Comparison of ENCODE assay signal across 8 cellular contexts in genomic region chr17:4161560-4162221, GRCh38. TPM values are rescaled to one million over a fixed set of nuclear protein-coding genes. Genes with fewer than 3 reads are reported as not detected.
DNase-seq lines count a peak whose midpoint lies in the region; ATAC-seq, FAIRE-seq and TF ChIP-seq lines count a peak whose summit lies in the region.

No MANE protein-coding gene starts in this region.

- H3K9me3 ChIP-seq in Panc1 (ENCODE audit: control insufficient read depth, insufficient read depth, low read depth, low read length) (no peaks in the 10 kb centered on the region), endothelial cell of umbilical vein (replicated peaks; ENCODE audit: control insufficient read depth, insufficient read depth, low read length) (no peaks in the 10 kb centered on the region)

- POLR2A ChIA-PET in Panc1 (lab: Charles Lee), result interaction anchor here (0.9 kb wide), 1 partner anchor 18 kb away, joined by 3 read pairs; the partner anchor contains the start of gene CYB5D2
- POLR2A ChIA-PET in endothelial cell of umbilical vein (lab: Charles Lee), result interaction anchor here (2.2 kb wide), 1 partner anchor 18 kb away, joined by 11 read pairs; the partner anchor contains the start of gene CYB5D2

- in situ Hi-C loops in Panc1 (cut with HindIII; ENCODE audit: low pct_unique_long_range_greater_than_20kb, low sequenced_read_pairs), result no loop called here

- FAIRE-seq in endothelial cell of umbilical vein (lab: Jason Lieb, UNC), result no peak

- H3K27me3 ChIP-seq in Panc1 (ENCODE audit: control insufficient read depth, insufficient read depth, low read length) (no peaks in the 10 kb centered on the region), endothelial cell of umbilical vein (ENCODE audit: control insufficient read depth in 2 of 2, insufficient read depth in 2 of 2, low read length in 2 of 2) (no peaks in the 10 kb centered on the region)

- peak; percentile 86 for ATAC-seq in Panc1
- ATAC-seq in GM18907 (IDR thresholded peaks at IDR 0.05; ENCODE audit: unreplicated experiment), result no peak
- no peak for ATAC-seq in HG03175 (IDR thresholded peaks at IDR 0.05; ENCODE audit: unreplicated experiment)
- ATAC-seq in GM19455 (IDR thresholded peaks at IDR 0.05; ENCODE audit: unreplicated experiment), result no peak

- no peak for TF ChIP-seq POLR2A in endothelial cell of umbilical vein (IDR thresholded peaks at IDR 0.05; ENCODE audit: low read depth, low read length)

- CTCF ChIA-PET in Panc1 (lab: Charles Lee) (interaction anchor here (0.7 to 0.8 kb wide), 2 partner anchors 38 to 259 kb away, joined by 3 read pairs; no protein-coding TSS in a partner anchor), endothelial cell of umbilical vein (lab: Charles Lee) (interaction anchor here (0.8 to 1.6 kb wide), 3 partner anchors 8 to 38 kb away, joined by 3 read pairs; no protein-coding TSS in a partner anchor)

- peaks cover 2% of the 10 kb centered on the region; the same call in 1 of the 2 replicates for H3K36me3 ChIP-seq in Panc1 (ENCODE audit: control insufficient read depth, insufficient read depth, low read length)
- peaks cover 0 to 8% of the 10 kb centered on the region in 2 experiments for H3K36me3 ChIP-seq in endothelial cell of umbilical vein (ENCODE audit: control insufficient read depth in 2 of 2, extremely low read depth in 1 of 2, insufficient read depth in 2 of 2, low read length in 2 of 2)

- dilution Hi-C loops in endothelial cell of umbilical vein (cut with MboI; ENCODE audit: extremely low pct_ligation_motif_present, low sequenced_read_pairs), result no loop called here

- H3K4me3 ChIP-seq in Panc1 (ENCODE audit: low read depth in 2 of 2, low read length in 2 of 2), result no peak overlapping the region
- no peak overlapping the region for H3K4me3 ChIP-seq in endothelial cell of umbilical vein (replicated peaks in 1 of 3; ENCODE audit: insufficient read depth in 1 of 3, low read depth in 1 of 3, low read length in 3 of 3)

- DNase-seq in H4 (ENCODE audit: low spot score) (peak; percentile 62), Panc1 (ENCODE audit: low read depth, low spot score) (no peak), endothelial cell of umbilical vein (ENCODE audit: low read depth, low spot score) (no peak), retina (peak; percentile 39), 8988T (no peak)

- BruUV-seq in Panc1 (replicated peaks; lab: Mats Ljungman, UMichigan), result no TSS peak
- BruUV-seq in endothelial cell of umbilical vein (replicated peaks; lab: Mats Ljungman, UMichigan), result no TSS peak

- TF ChIP-seq CTCF in Panc1 (IDR thresholded peaks at IDR 0.05), result no peak
- TF ChIP-seq CTCF in endothelial cell of umbilical vein (IDR thresholded peaks at IDR 0.05; ENCODE audit: extremely low read depth in 1 of 2, insufficient read depth in 1 of 2, low read depth in 1 of 2, low read length in 2 of 2), result no peak

- H4K20me1 ChIP-seq in endothelial cell of umbilical vein (replicated peaks; ENCODE audit: control insufficient read depth, extremely low read depth, insufficient read depth, low read length), result no peaks in the 10 kb centered on the region

- H3K27ac ChIP-seq in Panc1 (ENCODE audit: low read length) (peak overlapping the region; percentile 95), endothelial cell of umbilical vein (ENCODE audit: insufficient read depth, low read depth, low read length) (peak overlapping the region; percentile 49)

- H3K79me2 ChIP-seq in endothelial cell of umbilical vein (ENCODE audit: control insufficient read depth, insufficient read depth, low read length), result no peaks in the 10 kb centered on the region

- H3K4me1 ChIP-seq in Panc1 (ENCODE audit: control insufficient read depth, insufficient read depth, low read length), result peaks cover 38% of the 10 kb centered on the region
- H3K4me1 ChIP-seq in endothelial cell of umbilical vein (ENCODE audit: control insufficient read depth, extremely low read depth, insufficient read depth, low read length), result peaks cover 4% of the 10 kb centered on the region

- no peak overlapping the region for H3K4me2 ChIP-seq in endothelial cell of umbilical vein (ENCODE audit: insufficient read depth, low read length)

- no peak overlapping the region for H2AFZ ChIP-seq in endothelial cell of umbilical vein (ENCODE audit: low read depth, low read length)

- no peaks in the 10 kb centered on the region for H3K9me1 ChIP-seq in endothelial cell of umbilical vein (replicated peaks; ENCODE audit: control insufficient read depth, extremely low read depth, insufficient read depth, low read length)

- intact Hi-C loops in Panc1 (cut with micrococcal nuclease; ENCODE audit: unreplicated experiment), result no loop called here
- intact Hi-C loops in endothelial cell of umbilical vein (cut with micrococcal nuclease), result loop anchor here (1.0 kb wide), 1 partner anchor 49 kb away; no protein-coding TSS in a partner anchor

- no peak overlapping the region for H3K9ac ChIP-seq in endothelial cell of umbilical vein (replicated peaks; ENCODE audit: extremely low read depth, insufficient read depth, low read length)

TF ChIP-seq in endothelial cell of umbilical vein, 7 proteins besides CTCF, POLR2A, EP300 and RAD21:
- TF ChIP-seq FOS (IDR thresholded peaks at IDR 0.05; ENCODE audit: borderline replicate concordance, insufficient read depth, low read length), result no peak
- TF ChIP-seq EZH2 (IDR thresholded peaks at IDR 0.05; ENCODE audit: borderline replicate concordance, low read depth, low read length, severe bottlenecking), result no peak
- TF ChIP-seq JUN (IDR thresholded peaks at IDR 0.05; ENCODE audit: borderline replicate concordance, insufficient read depth, insufficient read length, low read depth), result no peak
- TF ChIP-seq GATA2 (IDR thresholded peaks at IDR 0.05; ENCODE audit: insufficient read depth, insufficient read length, low read depth, low read length), result no peak
- TF ChIP-seq MYC (IDR thresholded peaks at IDR 0.05; ENCODE audit: low read depth, low read length), result no peak
- TF ChIP-seq POLR2AphosphoS5 (IDR thresholded peaks at IDR 0.05; ENCODE audit: insufficient read depth, low read depth, low read length), result no peak
- no peak for TF ChIP-seq MAX (IDR thresholded peaks at IDR 0.05; ENCODE audit: insufficient read depth, insufficient read length)

RNA-seq across cellular contexts. Expression of gene CYB5D2, which starts 18.7 kb away (rescaled TPM):
- 16.1 and 22.3 TPM in 2 replicates for total RNA-seq in H4 (2014; rRNA removed; shearing (Covaris generic))
- 13.7 TPM for total RNA-seq in Panc1 (2021; ENCODE audit: unreplicated experiment)
- polyA plus RNA-seq in Panc1 (2012; ENCODE audit: insufficient read length), result 22.9 TPM
- total RNA-seq in endothelial cell of umbilical vein, result 12.6 and 13.3 TPM in 2 replicates
- polyA plus RNA-seq in endothelial cell of umbilical vein, result 28.4 and 30.2 TPM in 2 replicates
- polyA plus RNA-seq in endothelial cell of umbilical vein (2011; cell fraction: cytosol; rRNA removed), result 19.5 and 26.0 TPM in 2 replicates
- polyA plus RNA-seq in endothelial cell of umbilical vein (2011; cell fraction: nucleus; rRNA removed), result 12.9 and 13.6 TPM in 2 replicates
- polyA plus RNA-seq in endothelial cell of umbilical vein (2012), result 15.4 and 21.3 TPM in 2 replicates
- 16.7 and 29.4 TPM in 2 replicates for polyA minus RNA-seq in endothelial cell of umbilical vein
- polyA minus RNA-seq in endothelial cell of umbilical vein (2011; cell fraction: cytosol; rRNA and poly(A)+ RNA removed), result 15.8 TPM
- polyA minus RNA-seq in endothelial cell of umbilical vein (2011; cell fraction: nucleus; rRNA and poly(A)+ RNA removed), result 3.1 and 5.9 TPM in 2 replicates

RNA-seq across cellular contexts. Expression of gene ZZEF1, which starts 18.9 kb away (rescaled TPM):
- 5.6 and 7.0 TPM in 2 replicates for total RNA-seq in H4 (2014; rRNA removed; shearing (Covaris generic))
- total RNA-seq in Panc1 (2021; ENCODE audit: unreplicated experiment) (28.4 TPM), endothelial cell of umbilical vein (42.5 and 52.1 TPM in 2 replicates)
- polyA plus RNA-seq in Panc1 (2012; ENCODE audit: insufficient read length), result 21.1 TPM
- 15.7 and 20.7 TPM in 2 replicates for polyA plus RNA-seq in endothelial cell of umbilical vein
- 13.4 and 14.6 TPM in 2 replicates for polyA plus RNA-seq in endothelial cell of umbilical vein (2011; cell fraction: cytosol; rRNA removed)
- 78.3 and 81.2 TPM in 2 replicates for polyA plus RNA-seq in endothelial cell of umbilical vein (2011; cell fraction: nucleus; rRNA removed)
- polyA plus RNA-seq in endothelial cell of umbilical vein (2012), result 28.0 and 29.1 TPM in 2 replicates
- polyA minus RNA-seq in endothelial cell of umbilical vein, result 106 and 121 TPM in 2 replicates
- 19.0 TPM for polyA minus RNA-seq in endothelial cell of umbilical vein (2011; cell fraction: cytosol; rRNA and poly(A)+ RNA removed)
- 130 and 169 TPM in 2 replicates for polyA minus RNA-seq in endothelial cell of umbilical vein (2011; cell fraction: nucleus; rRNA and poly(A)+ RNA removed)

Comparison
In these comparisons a context has a peak if more than half of its experiments do, and no peak if none do; other contexts are left out.
1. DNase-seq: peak in H4 (single experiment) and retina (single experiment); none in Panc1 (single experiment), endothelial cell of umbilical vein (single experiment) and 8988T (single experiment).